ENCODE assay signal across 35 cellular contexts in the genomic region with DNA sequence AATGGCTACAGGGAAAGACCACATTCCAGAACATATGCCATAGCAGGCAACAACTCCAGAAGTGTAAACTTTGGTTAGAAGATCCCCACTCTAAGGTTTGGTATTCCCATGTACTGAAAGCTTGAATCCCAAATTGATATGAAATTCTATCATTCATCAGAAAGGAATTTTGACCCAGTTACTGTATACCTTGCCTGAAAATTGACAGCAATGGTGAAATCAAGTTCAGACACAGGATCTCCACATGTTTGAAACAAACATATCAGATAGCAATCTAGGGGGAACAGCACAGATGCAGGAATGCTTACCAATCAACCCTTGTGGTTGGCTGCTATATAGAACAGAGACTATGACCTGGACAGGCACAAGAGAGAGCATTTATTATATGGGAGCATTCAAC. TPM values are rescaled to one million over a fixed set of nuclear protein-coding genes. Genes with fewer than 3 reads are reported as not detected.
"Had no signal": no experiment of that assay in that cellular context is flagged by ENCODE, and none has a peak within 500 bp of the region (broad histone marks: within the 10 kb centered on the region; RNA-seq: fewer than 3 reads in every experiment).

No MANE protein-coding gene starts in this region.

- DNase-seq: activated CD4-positive, alpha-beta memory T cell treated with anti-CD3 and anti-CD28 coated beads, Interleukin-2, amount 10 ng/mL, durations not matched to agents 7 days and 5 days; activated CD4-positive, alpha-beta T cell treated with anti-CD3 and anti-CD28 coated beads for 1 hour; activated CD4-positive, alpha-beta T cell treated with anti-CD3 and anti-CD28 coated beads for 48 hours; activated CD4-positive, CD25-positive, alpha-beta regulatory T cell; activated CD8-positive, alpha-beta memory T cell treated with anti-CD3 and anti-CD28 coated beads for 24 hours; activated CD8-positive, alpha-beta memory T cell treated with anti-CD3 and anti-CD28 coated beads, Interleukin-2, amount 10 ng/mL, durations not matched to agents 7 days and 5 days; activated CD8-positive, alpha-beta memory T cell treated with anti-CD3 and anti-CD28 coated beads, Interleukin-2, amount 50 U/mL, for 48 hours; activated effector memory CD4-positive, alpha-beta T cell treated with Interleukin-2 at 50 U/mL for 16 hours; activated naive CD4-positive, alpha-beta T cell treated with anti-CD3 and anti-CD28 coated beads, Interleukin-2, amount 10 ng/mL, durations not matched to agents 7 days and 5 days; activated naive CD8-positive, alpha-beta T cell treated with anti-CD3 and anti-CD28 coated beads, Interleukin-2, amount 50 U/mL, for 24 hours; activated T-cell treated with anti-CD3 and anti-CD28 coated beads, Interleukin-2, amount 50 U/mL, for 48 hours; anterior cingulate cortex; brain microvascular endothelial cell; Karpas-422; MG63; NCI-H1048; NCI-H146; NCI-H187; NCI-H2029 treated with DMSO at 0.1 percent for 48 hours; NCI-H2107; NCI-H2171; NCI-H510A; NCI-H526; NCI-H748 treated with DMSO at 0.1 percent for 48 hours; NK-92 treated with Interleukin-12 subunit alpha and Interleukin-12 subunit beta, amount 100 ng/mL, for 24 hours; SHP77; SJCRH30; T1000; WERI-Rb-1 had no signal

- H3K27me3 ChIP-seq: brain microvascular endothelial cell, cardiac muscle cell, MG63, SJCRH30 had no signal

- H3K36me3 ChIP-seq: brain microvascular endothelial cell, cardiac muscle cell, MG63, SJCRH30, WERI-Rb-1 had no signal

- H3K4me1 ChIP-seq: SJCRH30 had no signal

- H3K4me1 Mint-ChIP-seq: activated CD4-positive, alpha-beta memory T cell treated with anti-CD3 and anti-CD28 coated beads, Interleukin-2, amount 10 ng/mL, durations not matched to agents 7 days and 5 days; activated CD8-positive, alpha-beta memory T cell treated with anti-CD3 and anti-CD28 coated beads, Interleukin-2, amount 10 ng/mL, durations not matched to agents 7 days and 5 days; activated naive CD4-positive, alpha-beta T cell treated with anti-CD3 and anti-CD28 coated beads, Interleukin-2, amount 10 ng/mL, durations not matched to agents 7 days and 5 days; activated naive CD8-positive, alpha-beta T cell treated with anti-CD3 and anti-CD28 coated beads, Interleukin-2, amount 50 U/mL, for 24 hours; central memory CD8-positive, alpha-beta T cell had no signal

- H3K36me3 Mint-ChIP-seq: activated CD8-positive, alpha-beta memory T cell treated with anti-CD3 and anti-CD28 coated beads, Interleukin-2, amount 10 ng/mL, durations not matched to agents 7 days and 5 days; activated naive CD4-positive, alpha-beta T cell treated with anti-CD3 and anti-CD28 coated beads, Interleukin-2, amount 10 ng/mL, durations not matched to agents 7 days and 5 days; activated naive CD8-positive, alpha-beta T cell had no signal

- ATAC-seq: activated CD8-positive, alpha-beta memory T cell treated with anti-CD3 and anti-CD28 coated beads, Interleukin-2, amount 10 ng/mL, durations not matched to agents 7 days and 5 days; activated naive CD8-positive, alpha-beta T cell treated with anti-CD3 and anti-CD28 coated beads, Interleukin-2, amount 50 U/mL, for 24 hours had no signal

- H3K9me3 ChIP-seq: MG63, SJCRH30 had no signal

- H3K4me3 ChIP-seq: cardiac muscle cell, MG63, SJCRH30, SK-N-MC had no signal

- H3K27me3 Mint-ChIP-seq: activated CD4-positive, alpha-beta memory T cell treated with anti-CD3 and anti-CD28 coated beads, Interleukin-2, amount 10 ng/mL, durations not matched to agents 7 days and 5 days; activated CD8-positive, alpha-beta memory T cell treated with anti-CD3 and anti-CD28 coated beads, Interleukin-2, amount 10 ng/mL, durations not matched to agents 7 days and 5 days; activated naive CD4-positive, alpha-beta T cell treated with anti-CD3 and anti-CD28 coated beads, Interleukin-2, amount 10 ng/mL, durations not matched to agents 7 days and 5 days; activated naive CD8-positive, alpha-beta T cell; activated naive CD8-positive, alpha-beta T cell treated with anti-CD3 and anti-CD28 coated beads, Interleukin-2, amount 50 U/mL, for 24 hours; central memory CD8-positive, alpha-beta T cell had no signal

- H3K9me3 Mint-ChIP-seq: activated CD4-positive, alpha-beta memory T cell treated with anti-CD3 and anti-CD28 coated beads, Interleukin-2, amount 10 ng/mL, durations not matched to agents 7 days and 5 days; activated naive CD4-positive, alpha-beta T cell treated with anti-CD3 and anti-CD28 coated beads, Interleukin-2, amount 10 ng/mL, durations not matched to agents 7 days and 5 days; activated naive CD8-positive, alpha-beta T cell treated with anti-CD3 and anti-CD28 coated beads, Interleukin-2, amount 50 U/mL, for 24 hours; central memory CD8-positive, alpha-beta T cell had no signal

- H3K4me3 Mint-ChIP-seq: activated CD4-positive, alpha-beta memory T cell treated with anti-CD3 and anti-CD28 coated beads, Interleukin-2, amount 10 ng/mL, durations not matched to agents 7 days and 5 days; activated CD8-positive, alpha-beta memory T cell treated with anti-CD3 and anti-CD28 coated beads, Interleukin-2, amount 10 ng/mL, durations not matched to agents 7 days and 5 days; activated naive CD4-positive, alpha-beta T cell treated with anti-CD3 and anti-CD28 coated beads, Interleukin-2, amount 10 ng/mL, durations not matched to agents 7 days and 5 days; activated naive CD8-positive, alpha-beta T cell; activated naive CD8-positive, alpha-beta T cell treated with anti-CD3 and anti-CD28 coated beads, Interleukin-2, amount 50 U/mL, for 24 hours; central memory CD8-positive, alpha-beta T cell had no signal

- H3K27ac ChIP-seq: brain microvascular endothelial cell, cardiac muscle cell, SJCRH30, SK-N-MC, WERI-Rb-1 had no signal

- H3K27ac Mint-ChIP-seq: activated CD4-positive, alpha-beta memory T cell treated with anti-CD3 and anti-CD28 coated beads, Interleukin-2, amount 10 ng/mL, durations not matched to agents 7 days and 5 days; activated CD8-positive, alpha-beta memory T cell treated with anti-CD3 and anti-CD28 coated beads, Interleukin-2, amount 10 ng/mL, durations not matched to agents 7 days and 5 days; activated naive CD4-positive, alpha-beta T cell treated with anti-CD3 and anti-CD28 coated beads, Interleukin-2, amount 10 ng/mL, durations not matched to agents 7 days and 5 days; activated naive CD8-positive, alpha-beta T cell; activated naive CD8-positive, alpha-beta T cell treated with anti-CD3 and anti-CD28 coated beads, Interleukin-2, amount 50 U/mL, for 24 hours had no signal

RNA-seq across cellular contexts. Expression of gene USP26, which starts 6.5 kb away (rescaled TPM):
- total RNA-seq: activated CD4-positive, alpha-beta memory T cell treated with anti-CD3 and anti-CD28 coated beads, Interleukin-2, amount 10 ng/mL, durations not matched to agents 7 days and 5 days; activated CD8-positive, alpha-beta memory T cell treated with anti-CD3 and anti-CD28 coated beads, Interleukin-2, amount 10 ng/mL, durations not matched to agents 7 days and 5 days; cardiac muscle cell; SJCRH30; T-helper 1 cell treated with Interleukin-12 subunit alpha and Interleukin-12 subunit beta and Interleukin-4 antibody, amounts not matched to agents 30 ng/mL and 1 ng/mL, for 36 hours; T-helper 2 cell treated with Interferon-gamma antibody and Interleukin-4, amounts not matched to agents 100 ng/mL and 5 ng/mL, for 36 hours had no signal
- polyA plus RNA-seq: cardiac muscle cell had no signal
